In the genomic region with DNA sequence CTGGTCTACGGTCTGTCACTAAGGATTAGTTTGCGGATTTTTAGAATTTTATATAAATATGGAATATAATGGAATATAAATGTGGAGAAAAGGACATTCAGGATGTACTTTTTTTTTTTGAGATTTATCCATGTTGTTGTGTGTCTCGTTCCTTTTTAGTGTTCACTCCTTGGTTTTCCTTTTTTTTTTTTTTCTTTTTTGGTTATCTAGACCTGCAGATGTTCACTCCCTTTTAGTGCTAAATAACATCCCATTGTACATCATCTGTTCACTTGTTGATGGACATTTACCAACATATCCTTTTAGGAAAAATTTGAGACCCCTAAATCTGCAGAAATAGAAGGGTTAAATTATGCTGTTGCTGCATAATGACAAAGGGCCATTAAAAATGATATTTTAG, we compare ENCODE assay signal across 31 cellular contexts. TPM values are rescaled to one million over a fixed set of nuclear protein-coding genes. Genes with fewer than 3 reads are reported as not detected.
DNase-seq lines count a peak whose midpoint lies in the region; ATAC-seq, FAIRE-seq and TF ChIP-seq lines count a peak whose summit lies in the region.
"Had no signal": no experiment of that assay in that cellular context is flagged by ENCODE, and none has a peak within 500 bp of the region (broad histone marks: within the 10 kb centered on the region; RNA-seq: fewer than 3 reads in every experiment).

No MANE protein-coding gene starts in this region.

- TF ChIP-seq RAD21 in K562 (CRISPR knock-in tag; conservative IDR thresholded peaks at IDR 0.05 in 1 of 2, IDR thresholded peaks at IDR 0.05 in 1 of 2): no peak

- CTCF ChIA-PET in K562 (lab: Yijun Ruan, JAX; ENCODE audit: low intra/inter-chr PET ratio): no interaction called here

- in situ Hi-C loops in K562 (cut with MboI): no loop called here

- H4K20me1 ChIP-seq in K562 (replicated peaks; ENCODE audit: control insufficient read depth, insufficient read depth, low read length): no peaks in the 10 kb centered on the region

- DNase-seq in OCI-M2 (lab: John Stamatoyannopoulos, UW; ENCODE audit: unreplicated experiment) (peak; percentile 11), K562 (ENCODE audit: extremely low read depth in 1 of 4, low spot score in 3 of 4) (no peak), tibial nerve (ENCODE audit: low spot score in 2 of 2) (no peak)
- DNase-seq in central memory CD4-positive, alpha-beta T cell: no peak
- DNase-seq: 8988T; ACHN; AML-193; BE2C; C1 segment of cervical spinal cord; Caco-2; Calu3; CD4-positive, alpha-beta memory T cell; CD4-positive, alpha-beta T cell; CD4-positive, CD25-positive, alpha-beta regulatory T cell; CD8-positive, alpha-beta memory T cell; CD8-positive, alpha-beta T cell; COR-L47; DMS 273 treated with DMSO at 0.1 percent for 48 hours; DMS153; DMS53; DMS79; DMS79 treated with DMSO at 0.1 percent for 48 hours; DND-41; EL had no signal

- H3K9ac ChIP-seq in K562 (ENCODE audit: insufficient read depth in 1 of 2, low read depth in 2 of 2, low read length in 2 of 2): no peak overlapping the region
- H3K9ac ChIP-seq: BLaER1; BLaER1 treated with 17β-estradiol and CSF1 and Interleukin-3, amounts not matched to agents 10 nM and 100 nM had no signal

- TF ChIP-seq CTCF in K562 (IDR thresholded peaks at IDR 0.05 in 2 of 3, conservative IDR thresholded peaks at IDR 0.05 in 1 of 3; ENCODE audit: insufficient read depth in 2 of 3, low read depth in 1 of 3, low read length in 3 of 3) (no peak), tibial nerve (IDR thresholded peaks at IDR 0.05) (no peak)

- no peaks in the 10 kb centered on the region for H3K9me3 ChIP-seq in K562 (replicated peaks; ENCODE audit: control insufficient read depth, insufficient read depth, low read depth, low read length)
- H3K9me3 ChIP-seq in tibial nerve: no peaks in the 10 kb centered on the region
- H3K9me3 ChIP-seq: A549; BE2C; BLaER1; BLaER1 treated with 17β-estradiol and CSF1 and Interleukin-3, amounts not matched to agents 10 nM and 100 nM; Caco-2 had no signal

- H3K4me1 ChIP-seq in K562 (replicated peaks in 1 of 2; ENCODE audit: control insufficient read depth in 2 of 2, insufficient read depth in 2 of 2, low read length in 2 of 2): no peaks in the 10 kb centered on the region; a peak in 4 of 5 replicates
- peaks cover 0 to 12% (median 0%) of the 10 kb centered on the region in 4 donors for H3K4me1 ChIP-seq in tibial nerve
- H3K4me1 ChIP-seq: A549, BE2C, Caco-2 had no signal

- no peak overlapping the region for H3K4me2 ChIP-seq in K562 (ENCODE audit: insufficient read depth, low read length)
- H3K4me2 ChIP-seq: A549; BLaER1; BLaER1 treated with 17β-estradiol and CSF1 and Interleukin-3, amounts not matched to agents 10 nM and 100 nM had no signal

- no peak for ATAC-seq in K562
- ATAC-seq: A549; CD8-positive, alpha-beta T cell had no signal

- H3K36me3 ChIP-seq in K562 (ENCODE audit: control insufficient read depth, insufficient read depth, low read length) (peaks cover 15% of the 10 kb centered on the region; the same call in 2 of the 3 replicates), tibial nerve (peaks cover 0 to 69% (median 0%) of the 10 kb centered on the region in 3 donors)
- H3K36me3 ChIP-seq: BE2C had no signal

- H3K9me1 ChIP-seq in K562 (ENCODE audit: control insufficient read depth, insufficient read depth, low read length): no peaks in the 10 kb centered on the region

- WGBS in K562 (ENCODE audit: insufficient coverage, low coverage, missing lambda C conversion rate): 51% methylated on average over 3 of the region's 3 CpGs
- 82 to 92% methylated on average over 3 of the region's 3 CpGs for WGBS in tibial nerve, 2 donors

- no TSS peak for BruUV-seq in K562 (replicated peaks; lab: Mats Ljungman, UMichigan)

- no peak overlapping the region for H2AFZ ChIP-seq in K562 (ENCODE audit: low read depth, low read length)

- intact Hi-C loops in K562 (cut with micrococcal nuclease): no loop called here

- H3K27ac ChIP-seq in K562 (ENCODE audit: extremely low read depth, low read depth, low read length) (no peak overlapping the region), tibial nerve (no peak overlapping the region)
- H3K27ac ChIP-seq: 22Rv1; A549; BLaER1; BLaER1 treated with 17β-estradiol and CSF1 and Interleukin-3, amounts not matched to agents 10 nM and 100 nM; C4-2B had no signal

- POLR2A ChIA-PET in K562 (lab: Yijun Ruan, JAX): no interaction called here

- TF ChIP-seq EP300 in K562 (IDR thresholded peaks at IDR 0.05; ENCODE audit: low read length) (no peak), tibial nerve (IDR thresholded peaks at IDR 0.05) (no peak)

- no peak for FAIRE-seq in K562 (lab: Jason Lieb, UNC)
- FAIRE-seq: A204.1, A549, D721Med had no signal

- H3K4me3 ChIP-seq in K562 (no peak overlapping the region), tibial nerve (no peak overlapping the region)
- H3K4me3 ChIP-seq: A549; BLaER1; BLaER1 treated with 17β-estradiol and CSF1 and Interleukin-3, amounts not matched to agents 10 nM and 100 nM had no signal

- H3K27me3 ChIP-seq in K562 (ENCODE audit: control insufficient read depth in 2 of 2, insufficient read depth in 2 of 2, low read length in 2 of 2) (no peaks in the 10 kb centered on the region), tibial nerve (no peaks in the 10 kb centered on the region)
- H3K27me3 ChIP-seq: BE2C, BLaER1 had no signal

- TF ChIP-seq POLR2A in K562 (conservative IDR thresholded peaks at IDR 0.05) (no peak), tibial nerve (IDR thresholded peaks at IDR 0.05) (no peak)

- H3K79me2 ChIP-seq in K562 (ENCODE audit: control insufficient read depth, insufficient read depth, low read length): no peaks in the 10 kb centered on the region

TF ChIP-seq in K562, 482 proteins besides CTCF, POLR2A, EP300 and RAD21 (continues in another document):
- TF ChIP-seq ZNF217 (CRISPR knock-in tag; IDR thresholded peaks at IDR 0.05): no peak
- TF ChIP-seq CBFA2T2 (conservative IDR thresholded peaks at IDR 0.05): peak; percentile 20; the same call in 1 of the 2 replicates
- TF ChIP-seq DPF2 (IDR thresholded peaks at IDR 0.05): no peak
- TF ChIP-seq, protein P1, sequence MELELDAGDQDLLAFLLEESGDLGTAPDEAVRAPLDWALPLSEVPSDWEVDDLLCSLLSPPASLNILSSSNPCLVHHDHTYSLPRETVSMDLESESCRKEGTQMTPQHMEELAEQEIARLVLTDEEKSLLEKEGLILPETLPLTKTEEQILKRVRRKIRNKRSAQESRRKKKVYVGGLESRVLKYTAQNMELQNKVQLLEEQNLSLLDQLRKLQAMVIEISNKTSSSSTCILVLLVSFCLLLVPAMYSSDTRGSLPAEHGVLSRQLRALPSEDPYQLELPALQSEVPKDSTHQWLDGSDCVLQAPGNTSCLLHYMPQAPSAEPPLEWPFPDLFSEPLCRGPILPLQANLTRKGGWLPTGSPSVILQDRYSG (tag; conservative IDR thresholded peaks at IDR 0.05; ENCODE audit: low read depth): no peak
- TF ChIP-seq ZNF436 (CRISPR knock-in tag; IDR thresholded peaks at IDR 0.05): no peak
- no peak for TF ChIP-seq ZBTB2 (IDR thresholded peaks at IDR 0.05)
- TF ChIP-seq GATAD2A (IDR thresholded peaks at IDR 0.05): no peak
- TF ChIP-seq GABPB2 (CRISPR knock-in tag; conservative IDR thresholded peaks at IDR 0.05): no peak
- TF ChIP-seq ZNF134 (CRISPR knock-in tag; conservative IDR thresholded peaks at IDR 0.05): no peak
- TF ChIP-seq TAL1 (IDR thresholded peaks at IDR 0.05): peak; percentile 34; the same call in 1 of the 2 replicates
- TF ChIP-seq SREBF2 (CRISPR knock-in tag; IDR thresholded peaks at IDR 0.05): no peak
- TF ChIP-seq NR2F6 (CRISPR knock-in tag; IDR thresholded peaks at IDR 0.05): no peak
- no peak for TF ChIP-seq ZNF695 (CRISPR knock-in tag; IDR thresholded peaks at IDR 0.05)
- TF ChIP-seq PHF20 (IDR thresholded peaks at IDR 0.05; ENCODE audit: partially characterized antibody): no peak
- TF ChIP-seq ZNF384 (IDR thresholded peaks at IDR 0.05; ENCODE audit: low read depth, low read length): peak; percentile 76
- TF ChIP-seq SIRT6 (IDR thresholded peaks at IDR 0.05; ENCODE audit: low read depth, low read length): no peak
- TF ChIP-seq YBX1 (IDR thresholded peaks at IDR 0.05): no peak
- TF ChIP-seq MTA3 (IDR thresholded peaks at IDR 0.05; ENCODE audit: borderline replicate concordance): no peak
- no peak for TF ChIP-seq MED1 (CRISPR knock-in tag; IDR thresholded peaks at IDR 0.05; ENCODE audit: borderline replicate concordance)

RNA-seq across cellular contexts. Expression of gene RPL37A, which starts 25.5 kb away (rescaled TPM):
- total RNA-seq in K562 (2011; cell fraction: chromatin; rRNA removed; ENCODE audit: low replicate concordance): 189 and 251 TPM in 2 replicates
- 470 and 540 TPM in 2 replicates for total RNA-seq in K562 (2011; cell fraction: nucleolus; rRNA removed)
- total RNA-seq in K562 (2011; cell fraction: nucleoplasm; rRNA removed): 645 and 1,259 TPM in 2 replicates
- total RNA-seq in K562 (2014; rRNA removed) (1,954 and 2,610 TPM in 2 replicates), K562 (2014; rRNA removed; fragmentation: Illumina TruSeq; extraction: Trizol) (2,970 and 2,991 TPM in 2 replicates), K562 (2015; rRNA removed; fragmentation: Illumina TruSeq; extraction: Trizol) (3,128 and 3,349 TPM in 2 replicates), K562 (2021) (2,073 and 2,273 TPM in 2 replicates), tibial nerve (1,000 to 10,000 TPM; 1,138 to 2,228 (median 1,396) TPM)
- polyA plus RNA-seq in K562 (2011; rRNA removed) (2,373 and 2,467 TPM in 2 replicates), K562 (2014; fragmentation: Illumina TruSeq; extraction: Trizol) (2,856 and 3,318 TPM in 2 replicates), K562 (2014; fragmentation: Nextera tagmentation; extraction: Ambion mirVana) (1,000 to 10,000 TPM; 2,078 to 2,436 TPM), K562 (2014; rRNA removed) (1,938 and 2,430 TPM in 2 replicates)
- polyA plus RNA-seq in K562 (2011; cell fraction: cytosol; rRNA removed): 982 and 1,470 TPM in 2 replicates
- polyA plus RNA-seq in K562 (2011; cell fraction: nucleus; rRNA removed): 1,025 and 1,886 TPM in 2 replicates
- polyA plus RNA-seq in K562 (2012): 3,284 and 4,946 TPM in 2 replicates
- polyA minus RNA-seq in K562 (2011; rRNA and poly(A)+ RNA removed): 655 and 700 TPM in 2 replicates
- polyA minus RNA-seq in K562 (2011; cell fraction: cytosol; rRNA and poly(A)+ RNA removed): 685 and 976 TPM in 2 replicates
- 201 and 409 TPM in 2 replicates for polyA minus RNA-seq in K562 (2011; cell fraction: nucleus; rRNA and poly(A)+ RNA removed)
